27 cellular contexts compared by ENCODE assay signal in the genomic region with DNA sequence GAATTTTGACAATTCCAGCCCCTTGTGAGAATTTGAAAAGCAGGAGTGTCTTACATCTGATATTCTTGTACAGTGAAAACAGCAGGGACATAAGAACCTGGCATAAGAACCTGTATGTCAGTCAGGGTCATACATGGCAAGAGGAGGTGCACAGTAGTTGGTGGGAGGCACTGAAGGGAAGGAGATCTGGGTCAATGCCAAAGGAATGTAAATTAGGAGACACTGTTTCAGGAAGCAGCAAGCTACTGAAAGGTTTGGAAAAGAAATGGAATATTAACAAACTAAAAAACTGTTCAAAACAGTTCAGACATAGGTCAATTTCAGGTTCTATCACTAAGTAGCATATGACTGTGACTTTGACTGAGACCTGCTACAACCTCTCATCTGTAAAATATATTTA. TPM values are rescaled to one million over a fixed set of nuclear protein-coding genes. Genes with fewer than 3 reads are reported as not detected.
DNase-seq lines count a peak whose midpoint lies in the region; ATAC-seq, FAIRE-seq and TF ChIP-seq lines count a peak whose summit lies in the region.
"Had no signal": no experiment of that assay in that cellular context is flagged by ENCODE, and none has a peak within 500 bp of the region (broad histone marks: within the 10 kb centered on the region; RNA-seq: fewer than 3 reads in every experiment).

No MANE protein-coding gene starts in this region.

- H3K27ac ChIP-seq in SJSA1 (0 out of 2 replicates have a peak overlapping the region, but pooled peaks have one; percentile 2), pancreas (peak overlapping the region in 3 of 4 donors; percentile 13 to 62 (median 43)), lower lobe of right lung (no peak overlapping the region)
- H3K27ac ChIP-seq: 22Rv1, skin epidermis had no signal

- ATAC-seq in pancreas = peak in 3 of 4 donors; percentile 26 to 48 (median 45)
- ATAC-seq in GM18517 (IDR thresholded peaks at IDR 0.05; ENCODE audit: unreplicated experiment) = no peak
- no peak for ATAC-seq in lower lobe of right lung
- ATAC-seq: activated CD8-positive, alpha-beta memory T cell treated with anti-CD3 and anti-CD28 coated beads, Interleukin-2, amount 10 ng/mL, durations not matched to agents 7 days and 5 days; PC-3 had no signal

- FAIRE-seq in islet of Langerhans (lab: Jason Lieb, UNC) (peak; percentile 49), pancreas (lab: Jason Lieb, UNC) (no peak)

- intact Hi-C loops in pancreas (cut with DNase I) (no loop called here), lower lobe of right lung (cut with DNase I) (no loop called here)

- H3K36me3 ChIP-seq in SJSA1 (no peaks in the 10 kb centered on the region), pancreas (no peaks in the 10 kb centered on the region), lower lobe of right lung (no peaks in the 10 kb centered on the region)
- H3K36me3 ChIP-seq: tibial nerve had no signal

- H3K27me3 ChIP-seq in SJSA1 (replicated peaks) = no peaks in the 10 kb centered on the region
- no peaks in the 10 kb centered on the region for H3K27me3 ChIP-seq in pancreas
- no peaks in the 10 kb centered on the region for H3K27me3 ChIP-seq in lower lobe of right lung (ENCODE audit: low read depth)
- H3K27me3 ChIP-seq: body of pancreas, tibial nerve had no signal

- no peaks in the 10 kb centered on the region for H3K9me3 ChIP-seq in SJSA1 (replicated peaks)
- H3K9me3 ChIP-seq in pancreas = no peaks in the 10 kb centered on the region
- no peaks in the 10 kb centered on the region for H3K9me3 ChIP-seq in lower lobe of right lung
- H3K9me3 ChIP-seq: body of pancreas, tibial nerve had no signal

- DNase-seq in DMS 273 (lab: John Stamatoyannopoulos, UW; ENCODE audit: unreplicated experiment) = peak; percentile 36
- no peak for DNase-seq in DMS 273 treated with DMSO at 0.1 percent for 48 hours (lab: John Stamatoyannopoulos, UW)
- DNase-seq in SJSA1 (ENCODE audit: low read depth in 1 of 2, low spot score in 2 of 2) = no peak
- DNase-seq in pancreas = no peak
- no peak for DNase-seq in NCI-H146 (lab: John Stamatoyannopoulos, UW)
- no peak for DNase-seq in lower lobe of right lung
- DNase-seq: activated B cell treated with CpG ODN at 0.5 μM for 24 hours; activated CD8-positive, alpha-beta memory T cell treated with anti-CD3 and anti-CD28 coated beads, Interleukin-2, amount 10 ng/mL, durations not matched to agents 7 days and 5 days; activated naive CD4-positive, alpha-beta T cell; activated T-cell treated with anti-CD3 and anti-CD28 coated beads, Interleukin-2, amount 50 U/mL, for 48 hours; CD4-positive, CD25-positive, alpha-beta regulatory T cell; hypothalamus; islet precursor cell; mesendoderm; MV-4-11; NCI-H1694; NCI-H2171; NCI-H524; stimulated activated CD4-positive, alpha-beta T cell treated with anti-CD3 and anti-CD28 coated beads, Interleukin-1b, Interleukin-23, amount 100 ng/mL, for 48 hours; SW 1271 had no signal

- TF ChIP-seq CTCF in pancreas (IDR thresholded peaks at IDR 0.05) (no peak), lower lobe of right lung (IDR thresholded peaks at IDR 0.05) (no peak)

- peaks cover 19% of the 10 kb centered on the region for H3K4me1 ChIP-seq in SJSA1 (replicated peaks)
- H3K4me1 ChIP-seq in pancreas = peaks cover 0 to 20% (median 0%) of the 10 kb centered on the region in 3 donors
- H3K4me1 ChIP-seq in lower lobe of right lung = no peaks in the 10 kb centered on the region

- H3K4me3 ChIP-seq in SJSA1 (no peak overlapping the region), pancreas (no peak overlapping the region), lower lobe of right lung (no peak overlapping the region)
- H3K4me3 ChIP-seq: body of pancreas, skin epidermis, tibial nerve had no signal

RNA-seq across cellular contexts. Expression of a gene that starts 25.0 kb away (rescaled TPM):
- total RNA-seq in SJSA1 (2014; rRNA removed; shearing (Covaris generic)) = 2.7 and 3.6 TPM in 2 replicates
- total RNA-seq in pancreas (1,000 to 10,000 TPM in 1 of 6 donors, 100 to 1,000 TPM in 3, 10 to 100 TPM in 2; 55.4 to 1,351 (median 166) TPM), lower lobe of right lung (8.0 TPM)
- polyA plus RNA-seq in pancreas = 100 to 1,000 TPM in 1 of 2 donors, 10 to 100 TPM in 1; 78.8 to 297 TPM
- total RNA-seq: activated B cell treated with CpG ODN at 0.5 μM for 24 hours; CD4-positive, CD25-positive, alpha-beta regulatory T cell; PC-3 had no signal

RNA-seq across cellular contexts. Expression of a gene that starts 56.9 kb away (rescaled TPM):
- 37.6 and 43.2 TPM in 2 replicates for total RNA-seq in SJSA1 (2014; rRNA removed; shearing (Covaris generic))
- total RNA-seq in pancreas (10 to 100 TPM in 4 of 6 donors, 1 to 10 TPM in 2; 9.1 to 21.6 (median 11.5) TPM), lower lobe of right lung (21.4 TPM)
- 10 to 100 TPM in 1 of 2 donors, 1 to 10 TPM in 1; 7.6 to 17.0 TPM for polyA plus RNA-seq in pancreas

Comparison
In these comparisons a context has a peak if more than half of its experiments do, and no peak if none do; other contexts are left out.
1. ATAC-seq: peak in pancreas (3 of 4); none in GM18517 (single experiment) and lower lobe of right lung (0 of 2).